25 cellular contexts compared by ENCODE assay signal in the genomic region with DNA sequence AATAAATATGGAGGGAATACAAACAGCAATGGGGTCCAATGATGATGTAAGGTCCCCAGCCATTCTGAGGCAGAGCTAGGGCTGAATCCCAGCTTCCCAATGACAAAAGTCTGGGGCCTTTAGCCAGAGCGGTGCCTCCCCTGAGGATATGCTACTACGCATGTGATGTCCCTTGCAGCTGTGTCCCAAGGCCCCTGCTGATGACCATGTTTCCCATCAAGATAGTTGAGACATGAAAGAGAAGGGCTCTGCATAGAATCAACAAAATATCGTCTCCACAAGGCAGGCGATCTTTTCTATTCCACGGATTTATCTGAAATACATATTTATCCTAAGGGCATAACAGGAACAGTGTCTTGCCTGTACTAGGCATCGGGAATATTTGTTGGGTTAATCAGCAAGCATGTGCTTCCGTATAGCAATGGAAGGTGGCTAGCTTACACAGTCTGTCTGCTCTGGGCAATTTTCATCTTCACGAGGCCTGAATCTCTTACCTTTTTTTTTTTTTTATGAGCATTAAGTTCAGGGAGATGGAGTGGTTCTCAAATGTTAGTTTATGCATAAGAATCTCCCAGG.
"Had no signal": no experiment of that assay in that cellular context is flagged by ENCODE, and none has a peak within 500 bp of the region (broad histone marks: within the 10 kb centered on the region; RNA-seq: fewer than 3 reads in every experiment).

No MANE protein-coding gene starts in this region.

- ATAC-seq: activated CD4-positive, CD25-positive, alpha-beta regulatory T cell treated with anti-CD3 and anti-CD28 coated beads, Interleukin-2, amount 50 U/mL, for 24 hours; activated CD8-positive, alpha-beta T cell treated with anti-CD3 and anti-CD28 coated beads for 36 hours; activated T-cell treated with anti-CD3 and anti-CD28 coated beads, Interleukin-2, amount 50 U/mL, for 4 hours; activated T-helper 17 cell treated with anti-CD3 and anti-CD28 coated beads, Interleukin-2, amount 50 U/mL, for 72 hours; esophagus mucosa had no signal

- H3K4me3 ChIP-seq: coronary artery, dorsolateral prefrontal cortex had no signal

- H3K27me3 ChIP-seq: brain microvascular endothelial cell, dorsolateral prefrontal cortex had no signal

- H3K36me3 ChIP-seq: brain microvascular endothelial cell, WERI-Rb-1 had no signal

- H3K27ac ChIP-seq: brain microvascular endothelial cell, coronary artery, dorsolateral prefrontal cortex, WERI-Rb-1 had no signal

- DNase-seq: activated B cell treated with CpG ODN at 0.5 μM for 24 hours; activated CD4-positive, alpha-beta T cell treated with anti-CD3 and anti-CD28 coated beads for 48 hours; activated CD4-positive, alpha-beta T cell treated with anti-CD3 and anti-CD28 coated beads, Interleukin-2, amount 50 U/mL, for 1 hour; activated CD4-positive, alpha-beta T cell treated with anti-CD3 and anti-CD28 coated beads, Interleukin-2, amount 50 U/mL, for 48 hours; activated CD8-positive, alpha-beta memory T cell treated with anti-CD3 and anti-CD28 coated beads for 24 hours; activated CD8-positive, alpha-beta T cell treated with anti-CD3 and anti-CD28 coated beads for 36 hours; activated effector memory CD4-positive, alpha-beta T cell treated with Interleukin-2 at 50 U/mL for 16 hours; activated gamma-delta T cell treated with Interleukin-2 at 50 U/mL for 16 hours; activated naive CD4-positive, alpha-beta T cell treated with anti-CD3 and anti-CD28 coated beads, Interleukin-2, amount 50 U/mL, for 16 hours; activated naive CD4-positive, alpha-beta T cell treated with Interleukin-2 at 50 U/mL for 16 hours; activated T-cell treated with anti-CD3 and anti-CD28 coated beads, Interleukin-2, amount 50 U/mL, for 4 hours; amniotic stem cell; anterior cingulate cortex; brain microvascular endothelial cell; dorsolateral prefrontal cortex; effector memory CD4-positive, alpha-beta T cell; endodermal cell; head of caudate nucleus; hippocampal formation; T-helper 9 cell; WERI-Rb-1 had no signal
